ENCODE assay signal across 20 cellular contexts in the genomic region with DNA sequence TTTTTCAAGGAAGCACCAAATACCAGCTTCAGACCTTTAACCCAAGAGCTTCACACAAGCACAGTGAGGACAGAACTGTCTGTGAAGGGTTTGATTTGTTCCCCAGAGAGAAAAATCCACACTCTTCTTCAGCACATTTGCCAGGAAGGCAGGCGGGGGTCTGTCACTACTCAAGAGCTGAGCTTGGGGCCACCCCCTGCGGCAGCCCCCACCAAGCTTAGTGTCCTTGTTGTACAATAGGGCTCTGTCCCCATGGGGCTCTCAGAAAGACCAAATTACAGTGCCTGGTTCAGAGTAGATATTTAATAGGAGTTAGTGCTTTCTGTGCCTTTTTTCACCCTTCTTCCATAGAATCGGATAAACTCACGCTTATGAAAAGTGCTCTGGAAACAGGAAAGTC. TPM values are rescaled to one million over a fixed set of nuclear protein-coding genes. Genes with fewer than 3 reads are reported as not detected.
DNase-seq lines count a peak whose midpoint lies in the region; ATAC-seq, FAIRE-seq and TF ChIP-seq lines count a peak whose summit lies in the region.
"Had no signal": no experiment of that assay in that cellular context is flagged by ENCODE, and none has a peak within 500 bp of the region (broad histone marks: within the 10 kb centered on the region; RNA-seq: fewer than 3 reads in every experiment).

No MANE protein-coding gene starts in this region.

- WGBS in psoas muscle, 3 donors = 94 to 99% (median 98%) methylated on average over 4 of the region's 4 CpGs
- 94% methylated on average over 4 of the region's 4 CpGs for WGBS in urinary bladder

- peaks cover 7% of the 10 kb centered on the region for H3K36me3 Mint-ChIP-seq in T-helper 17 cell (ENCODE audit: low read depth)
- H3K36me3 Mint-ChIP-seq: CD4-positive, CD25-positive, alpha-beta regulatory T cell; CD8-positive, alpha-beta memory T cell had no signal

- peaks cover 4% of the 10 kb centered on the region; the same call in 1 of the 2 replicates for H3K4me1 ChIP-seq in HEK293 (ENCODE audit: control insufficient read depth, insufficient read depth, low read length)
- H3K4me1 ChIP-seq in psoas muscle = peaks cover 27% of the 10 kb centered on the region
- H3K4me1 ChIP-seq in urinary bladder (ENCODE audit: insufficient read depth) = no peaks in the 10 kb centered on the region

- no peaks in the 10 kb centered on the region; a peak in 1 of 3 replicates for H3K36me3 ChIP-seq in HEK293 (ENCODE audit: control insufficient read depth in 2 of 2, insufficient read depth in 1 of 2, low read length in 2 of 2)
- peaks cover 5 to 66% of the 10 kb centered on the region in 2 donors for H3K36me3 ChIP-seq in psoas muscle (ENCODE audit: insufficient read depth in 1 of 2, low read depth in 1 of 2)
- H3K36me3 ChIP-seq in urinary bladder (ENCODE audit: insufficient read depth) = no peaks in the 10 kb centered on the region
- H3K36me3 ChIP-seq: BE2C had no signal

- POLR2A ChIA-PET in HEK293 (lab: Yijun Ruan, JAX) = no interaction called here

- peaks cover 4% of the 10 kb centered on the region for H3K4me1 Mint-ChIP-seq in T-helper 17 cell

- H3K27ac ChIP-seq in HEK293 (ENCODE audit: extremely low read depth, low read depth, low read length) (no peak overlapping the region), psoas muscle (peak overlapping the region; percentile 31), urinary bladder (ENCODE audit: low read depth) (peak overlapping the region; percentile 43)
- H3K27ac ChIP-seq: HL-60 had no signal

- no peaks in the 10 kb centered on the region for H3K9me3 ChIP-seq in HEK293 (ENCODE audit: control insufficient read depth, insufficient read depth, low read depth, low read length)
- H3K9me3 ChIP-seq in T-helper 17 cell (ENCODE audit: control insufficient read depth, low read length, poor library complexity, severe bottlenecking) = no peaks in the 10 kb centered on the region
- no peaks in the 10 kb centered on the region for H3K9me3 ChIP-seq in psoas muscle
- H3K9me3 ChIP-seq: BE2C had no signal

- FAIRE-seq in D721Med (lab: Jason Lieb, UNC) = no peak
- FAIRE-seq: A204.1, G401.6, GM12891, GM19239, H1 had no signal

- no peaks in the 10 kb centered on the region for H3K27me3 Mint-ChIP-seq in T-helper 17 cell

- H3K27ac Mint-ChIP-seq in T-helper 17 cell = peak overlapping the region; percentile 47
- H3K27ac Mint-ChIP-seq: CD4-positive, CD25-positive, alpha-beta regulatory T cell; CD8-positive, alpha-beta memory T cell; H9 had no signal

- no peak overlapping the region for H3K4me3 Mint-ChIP-seq in T-helper 17 cell
- H3K4me3 Mint-ChIP-seq: CD4-positive, CD25-positive, alpha-beta regulatory T cell; CD8-positive, alpha-beta memory T cell; H9 had no signal

- DNase-seq in T-helper 17 cell (no peak), psoas muscle (no peak), D721Med (ENCODE audit: insufficient read length, low spot score) (no peak)
- DNase-seq: ACHN; BE2C; C1 segment of cervical spinal cord; CD4-positive, CD25-positive, alpha-beta regulatory T cell; CD8-positive, alpha-beta memory T cell; COR-L47; H9; IMR-90 had no signal

- H3K27me3 ChIP-seq in psoas muscle (ENCODE audit: insufficient read depth in 3 of 3, low read length in 2 of 3) = no peaks in the 10 kb centered on the region
- H3K27me3 ChIP-seq: BE2C had no signal

- TF ChIP-seq CTCF in HEK293 (tag by site-specific recombination; IDR thresholded peaks at IDR 0.05) = no peak
- TF ChIP-seq CTCF in psoas muscle (IDR thresholded peaks at IDR 0.05) = no peak
- no peak for TF ChIP-seq CTCF in D721Med (IDR thresholded peaks at IDR 0.05; ENCODE audit: insufficient read depth, missing control alignments)

- H3K4me3 ChIP-seq in HEK293 (ENCODE audit: low read depth, low read length) (no peak overlapping the region), psoas muscle (no peak overlapping the region), urinary bladder (ENCODE audit: low read depth, low read length) (no peak overlapping the region)

- ATAC-seq in T-helper 17 cell = no peak
- no peak for ATAC-seq in psoas muscle
- no peak for ATAC-seq in HG03571 (IDR thresholded peaks at IDR 0.05; ENCODE audit: unreplicated experiment)

- intact Hi-C loops in psoas muscle (cut with DNase I) = loop anchor here in 1 of 2 donors (5.0 kb wide), 1 partner anchor 237 kb away; no protein-coding TSS in a partner anchor

- CTCF ChIA-PET in HEK293 (lab: Yijun Ruan, JAX) = interaction anchor here (0.6 to 6.3 kb wide), 4 partner anchors 15 to 330 kb away, joined by 3 to 59 read pairs (median 4); no protein-coding TSS in a partner anchor

TF ChIP-seq in HEK293, 187 proteins besides CTCF, POLR2A, EP300 and RAD21:
- TF ChIP-seq GLIS1 (tag by site-specific recombination; IDR thresholded peaks at IDR 0.05) (peak; percentile 92), ZNF658 (tag by site-specific recombination; IDR thresholded peaks at IDR 0.05) (no peak)
- TF ChIP-seq, protein P1, sequence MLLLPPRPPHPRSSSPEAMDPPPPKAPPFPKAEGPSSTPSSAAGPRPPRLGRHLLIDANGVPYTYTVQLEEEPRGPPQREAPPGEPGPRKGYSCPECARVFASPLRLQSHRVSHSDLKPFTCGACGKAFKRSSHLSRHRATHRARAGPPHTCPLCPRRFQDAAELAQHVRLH (tag by site-specific recombination; IDR thresholded peaks at IDR 0.05) = no peak

RNA-seq across cellular contexts. Expression of gene ECHDC3, which starts 12.4 kb away (rescaled TPM):
- total RNA-seq in T-helper 17 cell = under 1 TPM in 1 of 2 donors, not detected in 1; 0.72 TPM
- 100 to 1,000 TPM in 2 of 4 donors, 10 to 100 TPM in 2; 39.9 to 146 (median 84.6) TPM for total RNA-seq in psoas muscle
- 100 to 1,000 TPM in 1 of 3 donors, 10 to 100 TPM in 2; 55.8 to 119 (median 66.9) TPM for polyA plus RNA-seq in psoas muscle
- 1.5 TPM for total RNA-seq in urinary bladder
- polyA plus RNA-seq in urinary bladder = 28.1 TPM

Comparison
In these comparisons a context has a peak if more than half of its experiments do, and no peak if none do; other contexts are left out.
1. RNA of gene ECHDC3, which starts 12.4 kb away (total RNA-seq): 39.9 to 146 TPM in psoas muscle; 1.5 TPM in urinary bladder (single experiment) and 0.72 TPM in T-helper 17 cell; every median in the first group is over 10 times any median in the second.